8 cellular contexts compared by ENCODE assay signal in genomic region chr11:36744375-36745168, GRCh38.
A peak's percentile ranks its signal among the peaks of the same experiment; 100 is the strongest.
DNase-seq lines count a peak whose midpoint lies in the region; FAIRE-seq and TF ChIP-seq lines count a peak whose summit lies in the region.

No MANE protein-coding gene starts in this region.

- H3K9me3 ChIP-seq in astrocyte (ENCODE audit: insufficient read depth, low read depth, low read length) = no peaks in the 10 kb centered on the region
- H3K9me3 ChIP-seq in smooth muscle cell (replicated peaks; ENCODE audit: low read depth) = no peaks in the 10 kb centered on the region

- H3K4me3 Mint-ChIP-seq in astrocyte (ENCODE audit: unreplicated experiment) = no peak overlapping the region

- H3K4me2 ChIP-seq in astrocyte (ENCODE audit: low read length) = peak overlapping the region; percentile 42
- peak overlapping the region; percentile 47 for H3K4me2 ChIP-seq in smooth muscle cell

- H3F3A ChIP-seq in smooth muscle cell (ENCODE audit: low read depth) = no peaks in the 10 kb centered on the region

- FAIRE-seq in astrocyte (lab: Jason Lieb, UNC) = peak; percentile 5

- no peak overlapping the region for H3K27ac ChIP-seq in astrocyte (ENCODE audit: low read depth, low read length)
- H3K27ac ChIP-seq in smooth muscle cell (ENCODE audit: low read depth) = no peak overlapping the region

- no peaks in the 10 kb centered on the region for H3K36me3 Mint-ChIP-seq in astrocyte (ENCODE audit: low read depth, unreplicated experiment)

- H3K9ac ChIP-seq in astrocyte (ENCODE audit: low read length) (no peak overlapping the region), smooth muscle cell (ENCODE audit: low read depth) (no peak overlapping the region)

- H3K4me3 ChIP-seq in astrocyte (ENCODE audit: insufficient read depth, low read depth, low read length) = no peak overlapping the region
- H3K4me3 ChIP-seq in smooth muscle cell = no peak overlapping the region

- peaks cover 3% of the 10 kb centered on the region for H3K9me3 Mint-ChIP-seq in astrocyte (ENCODE audit: unreplicated experiment)

- H3K27me3 Mint-ChIP-seq in astrocyte (ENCODE audit: low read depth, unreplicated experiment) = peaks cover 11% of the 10 kb centered on the region

- H2AFZ ChIP-seq in astrocyte (ENCODE audit: low read depth, low read length) (peak overlapping the region; percentile 47), smooth muscle cell (ENCODE audit: low read depth) (peak overlapping the region; percentile 56)

- WGBS in smooth muscle cell (ENCODE audit: low lambda C conversion rate) = 38% methylated on average over 11 of the region's 11 CpGs

- no peaks in the 10 kb centered on the region for H3K79me2 ChIP-seq in astrocyte (ENCODE audit: insufficient read depth, low read length)
- H3K79me2 ChIP-seq in smooth muscle cell (ENCODE audit: low read depth) = no peaks in the 10 kb centered on the region

- H3K36me3 ChIP-seq in astrocyte (ENCODE audit: insufficient read depth, low read length) (no peaks in the 10 kb centered on the region), smooth muscle cell (ENCODE audit: low read depth) (no peaks in the 10 kb centered on the region)

- H4K20me1 ChIP-seq in astrocyte (ENCODE audit: insufficient read depth, low read length) (no peaks in the 10 kb centered on the region), smooth muscle cell (ENCODE audit: low read depth) (no peaks in the 10 kb centered on the region)

- H3K27ac Mint-ChIP-seq in astrocyte (ENCODE audit: unreplicated experiment) = no peak overlapping the region

- no peaks in the 10 kb centered on the region for H3K4me1 Mint-ChIP-seq in astrocyte (ENCODE audit: low read depth, unreplicated experiment)

- no peaks in the 10 kb centered on the region for H3K4me1 ChIP-seq in astrocyte (ENCODE audit: insufficient read depth, low read length)
- no peaks in the 10 kb centered on the region for H3K4me1 ChIP-seq in smooth muscle cell (ENCODE audit: low read depth)

- peak; percentile 82 for TF ChIP-seq CTCF in astrocyte (IDR thresholded peaks at IDR 0.05; ENCODE audit: insufficient read depth, low read depth, low read length)
- TF ChIP-seq CTCF in smooth muscle cell (IDR thresholded peaks at IDR 0.05; ENCODE audit: borderline replicate concordance, insufficient read depth, poor library complexity, severe bottlenecking) = peak; percentile 85

- H3K27me3 ChIP-seq in astrocyte (ENCODE audit: insufficient read depth, low read length) = no peaks in the 10 kb centered on the region
- H3K27me3 ChIP-seq in smooth muscle cell (ENCODE audit: low read depth) = peaks cover under 1% of the 10 kb centered on the region

- peak; percentile 49 to 51 for DNase-seq in NCI-H524 (lab: John Stamatoyannopoulos, UW)
- DNase-seq in NCI-H524 treated with DMSO at 0.1 percent for 48 hours (lab: John Stamatoyannopoulos, UW) = no peak
- peak; percentile 56 for DNase-seq in M059J (ENCODE audit: low read depth)
- peak; percentile 7 for DNase-seq in T follicular helper cell (ENCODE audit: low read depth)
- DNase-seq in astrocyte (ENCODE audit: low read depth) = peak; percentile 32
- DNase-seq in hypothalamus (lab: John Stamatoyannopoulos, UW) = peak in 44 of 51 donors; percentile 1 to 74 (median 20)
- peak; percentile 32 for DNase-seq in smooth muscle cell (lab: John Stamatoyannopoulos, UW; ENCODE audit: unreplicated experiment)
- no peak for DNase-seq in DMS153 treated with DMSO at 0.1 percent for 48 hours (lab: John Stamatoyannopoulos, UW; ENCODE audit: unreplicated experiment)

Comparison
In these comparisons a context has a peak if more than half of its experiments do, and no peak if none do; other contexts are left out.
1. DNase-seq: peak in NCI-H524 (2 of 2), M059J (single experiment), T follicular helper cell (single experiment), astrocyte (single experiment), hypothalamus (44 of 51) and smooth muscle cell (single experiment); none in NCI-H524 treated with DMSO at 0.1 percent for 48 hours (single experiment) and DMS153 treated with DMSO at 0.1 percent for 48 hours (single experiment).